8 cellular contexts compared by ENCODE assay signal in the genomic region with DNA sequence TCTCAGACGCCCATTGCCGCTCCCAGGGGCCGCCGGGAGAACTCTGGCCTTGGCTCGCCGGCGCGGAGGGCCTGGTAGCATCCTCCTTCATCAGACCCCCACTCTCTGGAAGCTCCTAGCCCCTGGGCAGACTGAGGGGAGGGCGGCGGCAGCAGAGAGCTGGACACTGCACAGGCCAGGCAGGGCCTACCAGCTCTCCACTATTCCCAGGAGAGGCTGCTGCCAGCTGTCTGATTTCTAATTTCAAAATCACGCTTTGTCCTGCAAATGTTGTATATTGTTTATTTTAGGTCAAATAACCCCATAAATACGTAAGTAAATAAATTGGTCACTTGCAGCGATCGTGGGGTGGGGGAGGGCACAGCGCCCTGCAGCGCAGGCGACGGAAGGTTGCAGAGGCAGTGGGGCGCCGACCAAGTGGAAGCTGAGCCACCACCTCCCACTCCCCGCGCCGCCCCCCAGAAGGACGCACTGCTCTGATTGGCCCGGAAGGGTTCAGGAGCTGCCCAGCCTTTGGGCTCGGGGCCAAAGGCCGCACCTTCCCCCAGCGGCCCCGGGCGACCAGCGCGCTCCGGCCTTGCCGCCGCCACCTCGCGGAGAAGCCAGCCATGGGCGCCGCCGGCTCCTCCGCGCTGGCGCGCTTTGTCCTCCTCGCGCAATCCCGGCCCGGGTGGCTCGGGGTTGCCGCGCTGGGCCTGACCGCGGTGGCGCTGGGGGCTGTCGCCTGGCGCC. TPM values are rescaled to one million over a fixed set of nuclear protein-coding genes. Genes with fewer than 3 reads are reported as not detected.
DNase-seq lines count a peak whose midpoint lies in the region; ATAC-seq, FAIRE-seq and TF ChIP-seq lines count a peak whose summit lies in the region.

A gene (plus strand): TSS at position 577 of the 732 bp plus-strand sequence. CDS start 32 bp downstream, at position 609.

- peaks cover 21 to 53% of the 10 kb centered on the region in 2 donors for H3K27me3 Mint-ChIP-seq in CD8-positive, alpha-beta memory T cell

- H3K4me3 ChIP-seq in AG09309 (ENCODE audit: control insufficient read depth, low read depth, low read length), result peak within 1 kb of the TSS; percentile 42
- H3K4me3 ChIP-seq in bronchial epithelial cell (ENCODE audit: low read depth, low read length), result peak within 1 kb of the TSS; percentile 49
- peak within 1 kb of the TSS; percentile 55 to 64 for H3K4me3 ChIP-seq in kidney (ENCODE audit: low read length in 2 of 2)
- H3K4me3 ChIP-seq in skin epidermis, result peak within 1 kb of the TSS; percentile 29 to 52 (median 42)
- no peak within 1 kb of the TSS for H3K4me3 ChIP-seq in CD8-positive, alpha-beta memory T cell (ENCODE audit: low read length)

- FAIRE-seq in bronchial epithelial cell (lab: Jason Lieb, UNC), result no peak
- FAIRE-seq in kidney (lab: Jason Lieb, UNC), result no peak

- H3K27ac Mint-ChIP-seq in CD8-positive, alpha-beta memory T cell, result no peak within 1 kb of the TSS

- H3K9me3 Mint-ChIP-seq in CD8-positive, alpha-beta memory T cell, result peaks cover 0 to 4% (median 0%) of the 10 kb centered on the region in 5 donors

- peak; percentile 68 for ATAC-seq in GM18868 (IDR thresholded peaks at IDR 0.05; ENCODE audit: unreplicated experiment)
- ATAC-seq in HG03175 (IDR thresholded peaks at IDR 0.05; ENCODE audit: unreplicated experiment), result peak; percentile 55

- TF ChIP-seq CTCF in AG09309 (IDR thresholded peaks at IDR 0.05; ENCODE audit: control insufficient read depth, insufficient read depth, low read depth, low read length, missing control alignments) (no peak), bronchial epithelial cell (IDR thresholded peaks at IDR 0.05; ENCODE audit: insufficient read depth, low read length, severe bottlenecking) (no peak), kidney (IDR thresholded peaks at IDR 0.05; ENCODE audit: borderline replicate concordance, extremely low read depth, insufficient read depth) (no peak)

- H3K36me3 ChIP-seq in bronchial epithelial cell (ENCODE audit: control insufficient read depth, insufficient read depth, low read length) (no peaks in the 10 kb centered on the region), kidney (ENCODE audit: control insufficient read depth in 1 of 2, insufficient read depth in 2 of 2, low read length in 2 of 2) (peaks cover 12 to 20% of the 10 kb centered on the region in 2 donors)
- H3K36me3 ChIP-seq in CD8-positive, alpha-beta memory T cell (ENCODE audit: insufficient read depth, low read length), result no peaks in the 10 kb centered on the region

- H3K27ac ChIP-seq in kidney (ENCODE audit: low read depth in 2 of 2, low read length in 2 of 2), result peak within 1 kb of the TSS; percentile 58 to 65
- peak within 1 kb of the TSS in 8 of 21 experiments; percentile 4 to 67 (median 31) for H3K27ac ChIP-seq in skin epidermis
- H3K27ac ChIP-seq in CD8-positive, alpha-beta memory T cell (ENCODE audit: low read depth, low read length), result no peak within 1 kb of the TSS

- H3K4me3 Mint-ChIP-seq in CD8-positive, alpha-beta memory T cell, result peak within 1 kb of the TSS in 1 of 7 donors; percentile 27

- H3K4me1 ChIP-seq in kidney (ENCODE audit: control insufficient read depth in 1 of 2, insufficient read depth in 1 of 2, low read depth in 1 of 2, low read length in 2 of 2), result peaks cover 0 to 13% of the 10 kb centered on the region in 2 donors
- H3K4me1 ChIP-seq in CD8-positive, alpha-beta memory T cell (ENCODE audit: insufficient read depth, low read length), result no peaks in the 10 kb centered on the region

- H3K9ac ChIP-seq in kidney (ENCODE audit: low read length in 2 of 2), result peak within 1 kb of the TSS; percentile 20 to 53

- no peaks in the 10 kb centered on the region for H3K9me3 ChIP-seq in kidney (ENCODE audit: control insufficient read depth in 1 of 2, low read length in 2 of 2)
- no peaks in the 10 kb centered on the region for H3K9me3 ChIP-seq in CD8-positive, alpha-beta memory T cell (ENCODE audit: low read length)

- CTCF ChIA-PET in CD8-positive, alpha-beta memory T cell (lab: Charles Lee), result no interaction called here

- DNase-seq in AG09309 (ENCODE audit: low read depth), result no peak
- peak; percentile 11 for DNase-seq in NCI-H524 treated with DMSO at 0.1 percent for 48 hours (lab: John Stamatoyannopoulos, UW)
- no peak for DNase-seq in bronchial epithelial cell (ENCODE audit: low read depth)
- peak; percentile 92 for DNase-seq in kidney
- DNase-seq in CD8-positive, alpha-beta memory T cell, result no peak

- POLR2A ChIA-PET in CD8-positive, alpha-beta memory T cell (lab: Charles Lee), result no interaction called here

- no peaks in the 10 kb centered on the region for H3K36me3 Mint-ChIP-seq in CD8-positive, alpha-beta memory T cell

- no peaks in the 10 kb centered on the region for H3K27me3 ChIP-seq in bronchial epithelial cell (ENCODE audit: control insufficient read depth, insufficient read depth, low read length)
- H3K27me3 ChIP-seq in CD8-positive, alpha-beta memory T cell (ENCODE audit: insufficient read depth, low read length, poor library complexity, severe bottlenecking), result no peaks in the 10 kb centered on the region

- intact Hi-C loops in kidney (cut with DNase I), result no loop called here

- H3K4me1 Mint-ChIP-seq in CD8-positive, alpha-beta memory T cell, result no peaks in the 10 kb centered on the region

RNA-seq across cellular contexts. Expression of the gene that starts here (rescaled TPM):
- total RNA-seq in bronchial epithelial cell (2.0 and 5.8 TPM in 2 replicates), kidney (11.0 TPM)
- 6.8 TPM for polyA plus RNA-seq in kidney (ENCODE audit: insufficient read depth, low read depth, low replicate concordance)
- not detected for total RNA-seq in CD8-positive, alpha-beta memory T cell
- polyA plus RNA-seq in CD8-positive, alpha-beta memory T cell, result not detected

Comparison
In these comparisons a context has a peak if more than half of its experiments do, and no peak if none do; other contexts are left out.
1. DNase-seq: peak in NCI-H524 treated with DMSO at 0.1 percent for 48 hours (single experiment) and kidney (single experiment); none in AG09309 (single experiment), bronchial epithelial cell (single experiment) and CD8-positive, alpha-beta memory T cell (0 of 5).